In the genomic region with DNA sequence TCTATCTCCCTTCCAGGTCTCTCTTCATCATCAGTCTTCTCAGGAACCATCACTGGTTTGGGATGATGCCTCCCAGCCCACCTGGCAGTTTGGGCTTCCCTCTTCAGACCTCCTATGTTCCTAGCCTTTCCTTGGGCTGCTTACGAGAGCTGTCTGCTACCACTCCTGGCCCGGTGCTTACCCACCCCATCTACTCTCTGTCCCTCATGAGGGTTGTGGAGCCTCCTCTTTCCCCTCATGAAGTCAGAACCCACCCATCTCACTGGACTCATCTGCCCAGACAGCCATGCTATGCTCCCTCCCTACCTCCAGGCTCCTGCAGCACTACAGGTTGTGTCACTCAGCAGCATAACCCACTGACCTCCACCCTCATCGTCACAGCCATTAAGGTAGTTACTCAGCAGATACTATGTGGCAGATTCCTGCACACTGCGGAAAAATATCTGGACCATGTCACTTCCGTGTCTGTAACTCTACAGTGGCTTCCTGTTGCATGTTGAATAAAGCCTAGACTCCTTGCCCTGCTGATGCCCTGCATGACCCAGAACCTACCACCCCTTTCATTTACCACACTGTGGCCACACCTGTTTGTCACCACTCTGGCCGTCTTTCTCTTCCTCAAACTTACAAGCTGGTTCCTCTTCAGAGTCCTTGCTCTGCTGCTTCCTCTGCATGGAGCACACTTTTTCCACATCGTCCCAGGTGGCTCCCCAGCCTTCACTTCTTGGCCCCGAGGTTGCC, we compare ENCODE assay signal across 9 cellular contexts. TPM values are rescaled to one million over a fixed set of nuclear protein-coding genes. Genes with fewer than 3 reads are reported as not detected.
DNase-seq lines count a peak whose midpoint lies in the region; ATAC-seq lines count a peak whose summit lies in the region.
"Had no signal": no experiment of that assay in that cellular context is flagged by ENCODE, and none has a peak within 500 bp of the region (broad histone marks: within the 10 kb centered on the region; RNA-seq: fewer than 3 reads in every experiment).

No MANE protein-coding gene starts in this region.

- H2BK5ac ChIP-seq in neuronal stem cell (ENCODE audit: low read length): no peak overlapping the region

- H3K4me2 ChIP-seq in neuronal stem cell (ENCODE audit: insufficient read depth, low read length, poor library complexity, severe bottlenecking): no peak overlapping the region

- H3K4me1 Mint-ChIP-seq in activated CD4-positive, alpha-beta T cell treated with anti-CD3 and anti-CD28 coated beads, Interleukin-2, amount 10 ng/mL, durations not matched to agents 24 days and 14 days: peaks cover 52% of the 10 kb centered on the region

- H3K27ac Mint-ChIP-seq in activated CD4-positive, alpha-beta T cell treated with anti-CD3 and anti-CD28 coated beads, Interleukin-2, amount 10 ng/mL, durations not matched to agents 24 days and 14 days: peak overlapping the region; percentile 88

- H3K36me3 ChIP-seq in neuronal stem cell (replicated peaks in 1 of 2; ENCODE audit: control insufficient read depth in 2 of 2, insufficient read depth in 2 of 2, low read length in 2 of 2): peaks cover 15 to 46% of the 10 kb centered on the region in 2 donors
- peaks cover 3% of the 10 kb centered on the region for H3K36me3 ChIP-seq in H7 (replicated peaks; ENCODE audit: control insufficient read depth, insufficient read depth, low read length)

- peak; percentile 60 for ATAC-seq in HG03064 (IDR thresholded peaks at IDR 0.05; ENCODE audit: low read depth, unreplicated experiment)

- H3K27me3 ChIP-seq in neuronal stem cell (ENCODE audit: control insufficient read depth in 3 of 3, insufficient read depth in 3 of 3, low read depth in 1 of 3, low read length in 3 of 3) (peaks cover 0 to 2% (median 0%) of the 10 kb centered on the region in 3 experiments), H7 (ENCODE audit: control insufficient read depth, insufficient read depth, low read length) (no peaks in the 10 kb centered on the region)

- no peak overlapping the region for H3K27ac ChIP-seq in neuronal stem cell (replicated peaks; ENCODE audit: low read length)

- H3K4me3 Mint-ChIP-seq in activated CD4-positive, alpha-beta T cell treated with anti-CD3 and anti-CD28 coated beads, Interleukin-2, amount 10 ng/mL, durations not matched to agents 24 days and 14 days: peak overlapping the region; percentile 91

- H3K9ac ChIP-seq in neuronal stem cell (ENCODE audit: low read depth, low read length, poor library complexity): no peak overlapping the region

- no peak overlapping the region for H3K14ac ChIP-seq in neuronal stem cell (ENCODE audit: low read length)

- no peak overlapping the region for H3K4ac ChIP-seq in neuronal stem cell (ENCODE audit: low read length)

- no CpG with 5 or more reads among the region's 8 CpGs for WGBS in neuronal stem cell (ENCODE audit: extremely low coverage in 2 of 2, insufficient read length in 2 of 2, insufficient replicate concordance in 1 of 2), 2 donors

- no peak overlapping the region for H3K23ac ChIP-seq in neuronal stem cell (ENCODE audit: low read depth, low read length, poor library complexity)

- H2BK120ac ChIP-seq in neuronal stem cell (ENCODE audit: low read depth, low read length): no peak overlapping the region

- H3K27me3 Mint-ChIP-seq in activated CD4-positive, alpha-beta T cell treated with anti-CD3 and anti-CD28 coated beads, Interleukin-2, amount 10 ng/mL, durations not matched to agents 24 days and 14 days: no peaks in the 10 kb centered on the region

- no peak overlapping the region for H2AK5ac ChIP-seq in neuronal stem cell (ENCODE audit: low read depth, low read length)

- no peak overlapping the region for H2AFZ ChIP-seq in neuronal stem cell (ENCODE audit: low read length)

- peaks cover 44% of the 10 kb centered on the region for H3K36me3 Mint-ChIP-seq in activated CD4-positive, alpha-beta T cell treated with anti-CD3 and anti-CD28 coated beads, Interleukin-2, amount 10 ng/mL, durations not matched to agents 24 days and 14 days (ENCODE audit: low read depth)

- no peak overlapping the region for H4K8ac ChIP-seq in neuronal stem cell (ENCODE audit: low read depth, low read length)

- no peaks in the 10 kb centered on the region for H3K9me3 ChIP-seq in neuronal stem cell (replicated peaks in 1 of 2; ENCODE audit: control insufficient read depth in 2 of 2, insufficient read depth in 1 of 2, low read depth in 1 of 2, low read length in 2 of 2)

- peak overlapping the region in 1 of 2 donors; percentile 92 for H3K4me3 ChIP-seq in neuronal stem cell (ENCODE audit: low read length in 2 of 2)
- H3K4me3 ChIP-seq in H7 (ENCODE audit: insufficient read depth, low read depth, low read length): no peak overlapping the region

- no peak overlapping the region for H2BK12ac ChIP-seq in neuronal stem cell (ENCODE audit: low read length)

- H4K91ac ChIP-seq in neuronal stem cell (ENCODE audit: low read depth, low read length, poor library complexity): no peak overlapping the region

- DNase-seq in activated CD4-positive, alpha-beta T cell treated with anti-CD3 and anti-CD28 coated beads, Interleukin-2, amount 10 ng/mL, durations not matched to agents 24 days and 14 days: peak; percentile 70
- no peak for DNase-seq in activated CD4-positive, alpha-beta T cell treated with anti-CD3 and anti-CD28 coated beads for 1 hour
- DNase-seq in T-helper 22 cell (ENCODE audit: low read depth) (peak; percentile 29), mesenteric fat pad (ENCODE audit: low spot score) (peak; percentile 47), neuronal stem cell (ENCODE audit: low spot score) (no peak), H4 (ENCODE audit: low spot score) (no peak), H7 (no peak)

- H3K4me1 ChIP-seq in neuronal stem cell (ENCODE audit: control insufficient read depth in 2 of 2, insufficient read depth in 1 of 2, low read depth in 1 of 2, low read length in 2 of 2): peaks cover 0 to 8% of the 10 kb centered on the region in 2 donors

- intact Hi-C loops in activated CD4-positive, alpha-beta T cell treated with anti-CD3 and anti-CD28 coated beads, Interleukin-2, amount 10 ng/mL, durations not matched to agents 24 days and 14 days (cut with micrococcal nuclease): no loop called here

- no peak overlapping the region for H3K18ac ChIP-seq in neuronal stem cell (ENCODE audit: low read length)

- no peaks in the 10 kb centered on the region for H3K9me3 Mint-ChIP-seq in activated CD4-positive, alpha-beta T cell treated with anti-CD3 and anti-CD28 coated beads, Interleukin-2, amount 10 ng/mL, durations not matched to agents 24 days and 14 days

- peaks cover 10% of the 10 kb centered on the region for H3K79me1 ChIP-seq in neuronal stem cell (ENCODE audit: low read depth, low read length)

- H2BK15ac ChIP-seq in neuronal stem cell (ENCODE audit: low read length): no peak overlapping the region

RNA-seq across cellular contexts. Expression of a gene that starts 2.0 kb away (rescaled TPM):
- 127 and 131 TPM in 2 replicates for total RNA-seq in activated CD4-positive, alpha-beta T cell treated with anti-CD3 and anti-CD28 coated beads, Interleukin-2, amount 10 ng/mL, durations not matched to agents 24 days and 14 days
- 99.0 TPM for total RNA-seq in mesenteric fat pad
- polyA plus RNA-seq in neuronal stem cell (2013, experiment 1 of 2): 14.7 TPM
- 14.7 TPM for polyA plus RNA-seq in neuronal stem cell (2013, experiment 2 of 2)
- 183 and 196 TPM in 2 replicates for total RNA-seq in H4 (2014; rRNA removed; shearing (Covaris generic))
- 43.0 and 63.8 TPM in 2 replicates for total RNA-seq in H7 (2014; rRNA removed; shearing (Covaris generic))

RNA-seq across cellular contexts. Expression of a gene that starts 18.9 kb away (rescaled TPM):
- total RNA-seq in activated CD4-positive, alpha-beta T cell treated with anti-CD3 and anti-CD28 coated beads, Interleukin-2, amount 10 ng/mL, durations not matched to agents 24 days and 14 days: 0.42 TPM in 1 of 2 replicates, not detected in the other
- not detected for total RNA-seq in mesenteric fat pad
- 17.7 TPM for polyA plus RNA-seq in neuronal stem cell (2013, experiment 1 of 2)
- 17.9 TPM for polyA plus RNA-seq in neuronal stem cell (2013, experiment 2 of 2)
- not detected in 2 replicates for total RNA-seq in H4 (2014; rRNA removed; shearing (Covaris generic))
- total RNA-seq in H7 (2014; rRNA removed; shearing (Covaris generic)): 2.7 and 4.5 TPM in 2 replicates

RNA-seq across cellular contexts. Expression of a gene that starts 35.8 kb away (rescaled TPM):
- total RNA-seq in activated CD4-positive, alpha-beta T cell treated with anti-CD3 and anti-CD28 coated beads, Interleukin-2, amount 10 ng/mL, durations not matched to agents 24 days and 14 days: 39.3 and 41.9 TPM in 2 replicates
- total RNA-seq in mesenteric fat pad: 15.5 TPM
- 9.9 TPM for polyA plus RNA-seq in neuronal stem cell (2013, experiment 1 of 2)
- 8.9 TPM for polyA plus RNA-seq in neuronal stem cell (2013, experiment 2 of 2)
- 7.4 and 7.7 TPM in 2 replicates for total RNA-seq in H4 (2014; rRNA removed; shearing (Covaris generic))
- 16.9 and 17.0 TPM in 2 replicates for total RNA-seq in H7 (2014; rRNA removed; shearing (Covaris generic))

RNA-seq across cellular contexts. Expression of a gene that starts 48.8 kb away (rescaled TPM):
- not detected in 2 replicates for total RNA-seq in activated CD4-positive, alpha-beta T cell treated with anti-CD3 and anti-CD28 coated beads, Interleukin-2, amount 10 ng/mL, durations not matched to agents 24 days and 14 days
- not detected for total RNA-seq in mesenteric fat pad
- polyA plus RNA-seq in neuronal stem cell (2013, experiment 1 of 2): not detected
- polyA plus RNA-seq in neuronal stem cell (2013, experiment 2 of 2): not detected
- not detected in 2 replicates for total RNA-seq in H4 (2014; rRNA removed; shearing (Covaris generic))
- total RNA-seq in H7 (2014; rRNA removed; shearing (Covaris generic)): not detected in 2 replicates
- total RNA-seq: temporal lobe had no signal

RNA-seq across cellular contexts. Expression of a gene that starts 57.7 kb away (rescaled TPM):
- 21.6 and 22.2 TPM in 2 replicates for total RNA-seq in activated CD4-positive, alpha-beta T cell treated with anti-CD3 and anti-CD28 coated beads, Interleukin-2, amount 10 ng/mL, durations not matched to agents 24 days and 14 days
- total RNA-seq in mesenteric fat pad: 267 TPM
- 24.7 TPM for polyA plus RNA-seq in neuronal stem cell (2013, experiment 1 of 2)
- 25.4 TPM for polyA plus RNA-seq in neuronal stem cell (2013, experiment 2 of 2)
- total RNA-seq in H4 (2014; rRNA removed; shearing (Covaris generic)): 0.06 TPM in 1 of 2 replicates, not detected in the other
- 12.9 and 15.8 TPM in 2 replicates for total RNA-seq in H7 (2014; rRNA removed; shearing (Covaris generic))

Comparison
In these comparisons a context has a peak if more than half of its experiments do, and no peak if none do; other contexts are left out.
1. DNase-seq: peak in activated CD4-positive, alpha-beta T cell treated with anti-CD3 and anti-CD28 coated beads, Interleukin-2, amount 10 ng/mL, durations not matched to agents 24 days and 14 days (single experiment), T-helper 22 cell (single experiment) and mesenteric fat pad (single experiment); none in activated CD4-positive, alpha-beta T cell treated with anti-CD3 and anti-CD28 coated beads for 1 hour (single experiment), neuronal stem cell (single experiment), H4 (single experiment) and H7 (single experiment).